Comparison of ENCODE assay signal across 9 cellular contexts in the genomic region with DNA sequence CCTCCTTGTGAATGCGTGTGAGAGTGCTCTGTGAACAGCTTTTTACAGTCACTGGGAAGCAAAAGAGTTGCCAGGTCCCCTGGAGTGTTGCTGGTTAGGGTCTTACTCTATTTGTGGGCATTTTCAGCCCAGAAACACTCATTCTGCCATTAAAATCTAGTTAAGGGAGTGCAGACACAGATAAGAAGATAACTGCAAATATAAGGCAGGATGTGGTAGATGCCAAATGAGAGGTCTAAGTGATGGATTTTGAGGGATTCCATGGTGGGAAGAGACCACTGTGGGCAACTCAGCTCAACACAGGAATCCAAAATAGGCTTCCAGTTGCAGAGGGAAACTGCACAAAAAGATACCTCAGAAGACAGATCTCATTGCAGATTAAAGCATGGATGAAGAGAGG. TPM values are rescaled to one million over a fixed set of nuclear protein-coding genes. Genes with fewer than 3 reads are reported as not detected.
"Had no signal": no experiment of that assay in that cellular context is flagged by ENCODE, and none has a peak within 500 bp of the region (broad histone marks: within the 10 kb centered on the region; RNA-seq: fewer than 3 reads in every experiment).

No MANE protein-coding gene starts in this region.

- DNase-seq: GDM1, GF-D8 had no signal

- H3K4me3 ChIP-seq: GM12878 had no signal

- ATAC-seq: GM12878 had no signal

- FAIRE-seq: G401.6, GM12891, GM12892, GM18507, GM19239 had no signal

RNA-seq across cellular contexts. Expression of gene KL, which starts 54.5 kb away (rescaled TPM):
- total RNA-seq: G401 had no signal
